ENCODE assay signal across 15 cellular contexts in genomic region chr1:33524586-33524985, GRCh38.
"Had no signal": no experiment of that assay in that cellular context is flagged by ENCODE, and none has a peak within 500 bp of the region (broad histone marks: within the 10 kb centered on the region; RNA-seq: fewer than 3 reads in every experiment).

No MANE protein-coding gene starts in this region.

- H3K36me3 ChIP-seq: tibial nerve had no signal

- H3K9me3 ChIP-seq: tibial nerve had no signal

- H3K4me3 ChIP-seq: tibial nerve had no signal

- H3K27ac ChIP-seq: tibial nerve had no signal

- H3K27me3 ChIP-seq: tibial nerve had no signal

- H3K4me1 ChIP-seq: tibial nerve had no signal

- DNase-seq: activated CD4-positive, alpha-beta T cell treated with anti-CD3 and anti-CD28 coated beads for 4 hours; activated CD8-positive, alpha-beta memory T cell treated with anti-CD3 and anti-CD28 coated beads, Interleukin-2, amount 50 U/mL, for 48 hours; activated CD8-positive, alpha-beta T cell treated with anti-CD3 and anti-CD28 coated beads, Interleukin-2, amount 10 ng/mL, durations not matched to agents 7 days and 5 days; activated gamma-delta T cell; activated T-cell treated with anti-CD3 and anti-CD28 coated beads, Interleukin-2, amount 50 U/mL, for 72 hours; caudate nucleus; glutamatergic neuron; hypothalamus; kidney glomerular epithelial cell; nucleus accumbens; posterior cingulate gyrus; retina had no signal

- FAIRE-seq: colon, endometrium had no signal
